Comparison of ENCODE assay signal across 8 cellular contexts in genomic region chr10:13890617-13891541, GRCh38.
DNase-seq lines count a peak whose midpoint lies in the region; ATAC-seq and TF ChIP-seq lines count a peak whose summit lies in the region.

No MANE protein-coding gene starts in this region.

- H3K4me1 Mint-ChIP-seq in nephron progenitor cell, result peaks cover 66% of the 10 kb centered on the region

- H3K27ac Mint-ChIP-seq in nephron progenitor cell, result peak overlapping the region; percentile 44

- no peak for TF ChIP-seq CTCF in GM12875 (IDR thresholded peaks at IDR 0.05; ENCODE audit: borderline replicate concordance, insufficient read depth, low read depth, low read length)
- TF ChIP-seq CTCF in fibroblast of mammary gland (conservative IDR thresholded peaks at IDR 0.05; ENCODE audit: control insufficient read depth, insufficient read depth, low read depth, low read length), result no peak
- no peak for TF ChIP-seq CTCF in nephron progenitor cell (IDR thresholded peaks at IDR 0.05)

- H3K4me3 ChIP-seq in GM12875 (ENCODE audit: low read depth, low read length), result peak overlapping the region; percentile 56
- H3K4me3 ChIP-seq in fibroblast of mammary gland (ENCODE audit: control insufficient read depth, low read depth, low read length), result peak overlapping the region; percentile 71

- in situ Hi-C loops in KBM-7 (cut with MboI; ENCODE audit: low pct_unique_long_range_greater_than_20kb, low sequenced_read_pairs), result no loop called here

- no peak for ATAC-seq in GM21576 (IDR thresholded peaks at IDR 0.05; ENCODE audit: unreplicated experiment)
- ATAC-seq in GM21786 (IDR thresholded peaks at IDR 0.05; ENCODE audit: unreplicated experiment), result no peak

- DNase-seq in SK-N-DZ (ENCODE audit: low spot score), result peak; percentile 35
- DNase-seq in fibroblast of mammary gland (ENCODE audit: low read depth), result peak; percentile 51
- DNase-seq in nephron progenitor cell, result peak; percentile 19
- no peak for DNase-seq in KBM-7
- no peak for DNase-seq in activated CD4-positive, CD25-positive, alpha-beta regulatory T cell treated with anti-CD3 and anti-CD28 coated beads, Interleukin-2, amount 50 U/mL, for 72 hours

- peaks cover 23% of the 10 kb centered on the region for H3K36me3 Mint-ChIP-seq in nephron progenitor cell (ENCODE audit: low read depth)

- H3K4me3 Mint-ChIP-seq in nephron progenitor cell, result peak overlapping the region; percentile 93

- H3K27me3 Mint-ChIP-seq in nephron progenitor cell (ENCODE audit: low read depth, poor library complexity), result peaks cover 57% of the 10 kb centered on the region

- H3K9me3 Mint-ChIP-seq in nephron progenitor cell, result peaks cover 7% of the 10 kb centered on the region

Comparison
In these comparisons a context has a peak if more than half of its experiments do, and no peak if none do; other contexts are left out.
1. DNase-seq: peak in SK-N-DZ (single experiment), fibroblast of mammary gland (single experiment) and nephron progenitor cell (single experiment); none in KBM-7 (single experiment) and activated CD4-positive, CD25-positive, alpha-beta regulatory T cell treated with anti-CD3 and anti-CD28 coated beads, Interleukin-2, amount 50 U/mL, for 72 hours (single experiment).